ENCODE assay signal across 35 cellular contexts in genomic region chr5:112933105-112933504, GRCh38.
"Had no signal": no experiment of that assay in that cellular context is flagged by ENCODE, and none has a peak within 500 bp of the region (broad histone marks: within the 10 kb centered on the region; RNA-seq: fewer than 3 reads in every experiment).

No MANE protein-coding gene starts in this region.

- H3K9me3 ChIP-seq: adrenal gland, body of pancreas, breast epithelium had no signal

- FAIRE-seq: astrocyte, TTC549 had no signal

- H3K36me3 ChIP-seq: adrenal gland, brain microvascular endothelial cell, breast epithelium had no signal

- H3K4me3 Mint-ChIP-seq: activated B cell treated with CpG ODN at 0.5 μM for 24 hours; activated CD4-positive, alpha-beta memory T cell treated with anti-CD3 and anti-CD28 coated beads for 36 hours; activated CD4-positive, alpha-beta T cell treated with anti-CD3 and anti-CD28 coated beads, Interleukin-2, amount 10 ng/mL, durations not matched to agents 24 days and 14 days; activated CD8-positive, alpha-beta T cell treated with anti-CD3 and anti-CD28 coated beads for 36 hours; activated naive CD4-positive, alpha-beta T cell treated with anti-CD3 and anti-CD28 coated beads for 36 hours; activated naive CD8-positive, alpha-beta T cell treated with anti-CD3 and anti-CD28 coated beads for 36 hours; activated T-cell treated with anti-CD3 and anti-CD28 coated beads, Interleukin-2, amount 50 U/mL, for 4 hours; activated T-cell treated with anti-CD3 and anti-CD28 coated beads, Interleukin-2, amount 50 U/mL, for 72 hours; activated T-helper 1 cell treated with anti-CD3 and anti-CD28 coated beads, Interleukin-12 subunit alpha, Interleukin-12 subunit beta, Interleukin-2, Interleukin-4 antibody, amounts not matched to agents 30 ng/mL and 10 ng/mL and 1 ng/mL, durations not matched to agents 14 hours and 24 hours and 36 hours; activated T-helper 17 cell treated with anti-CD3 and anti-CD28 coated beads, Interleukin-2, amount 50 U/mL, for 72 hours; T-helper 1 cell treated with Interleukin-12 subunit alpha and Interleukin-12 subunit beta and Interleukin-4 antibody, amounts not matched to agents 30 μg/mL and 1 μg/mL, for 36 hours; T-helper 2 cell treated with Interferon-gamma antibody and Interleukin-4, amounts not matched to agents 5 μg/mL and 100 μg/mL, for 36 hours had no signal

- ATAC-seq: activated CD8-positive, alpha-beta T cell treated with anti-CD3 and anti-CD28 coated beads for 36 hours; activated naive CD4-positive, alpha-beta T cell treated with anti-CD3 and anti-CD28 coated beads, Interleukin-2, amount 50 U/mL, for 72 hours; activated T-cell treated with anti-CD3 and anti-CD28 coated beads, Interleukin-2, amount 50 U/mL, for 4 hours; activated T-cell treated with anti-CD3 and anti-CD28 coated beads, Interleukin-2, amount 50 U/mL, for 72 hours; activated T-helper 17 cell treated with anti-CD3 and anti-CD28 coated beads, Interleukin-2, amount 50 U/mL, for 72 hours; body of pancreas had no signal

- H3K27me3 ChIP-seq: adrenal gland, body of pancreas, brain microvascular endothelial cell, breast epithelium had no signal

- DNase-seq: activated B cell treated with CpG ODN at 0.5 μM for 24 hours; activated CD4-positive, alpha-beta memory T cell treated with anti-CD3 and anti-CD28 coated beads for 36 hours; activated CD4-positive, alpha-beta T cell treated with anti-CD3 and anti-CD28 coated beads for 4 hours; activated CD4-positive, alpha-beta T cell treated with anti-CD3 and anti-CD28 coated beads, Interleukin-2, amount 10 ng/mL, durations not matched to agents 24 days and 14 days; activated CD4-positive, alpha-beta T cell treated with anti-CD3 and anti-CD28 coated beads, Interleukin-2, amount 50 U/mL, for 1 hour; activated CD4-positive, alpha-beta T cell treated with anti-CD3 and anti-CD28 coated beads, Interleukin-2, amount 50 U/mL, for 4 hours; activated CD4-positive, CD25-positive, alpha-beta regulatory T cell treated with anti-CD3 and anti-CD28 coated beads, Interleukin-2, amount 50 U/mL, for 72 hours; activated CD8-positive, alpha-beta memory T cell treated with anti-CD3 and anti-CD28 coated beads, Interleukin-2, amount 50 U/mL, for 4 hours; activated CD8-positive, alpha-beta T cell treated with anti-CD3 and anti-CD28 coated beads for 36 hours; activated effector memory CD4-positive, alpha-beta T cell treated with anti-CD3 and anti-CD28 coated beads, Interleukin-2, amount 50 U/mL, for 16 hours; activated gamma-delta T cell treated with Interleukin-2 at 50 U/mL for 16 hours; activated naive CD4-positive, alpha-beta T cell; activated naive CD4-positive, alpha-beta T cell treated with anti-CD3 and anti-CD28 coated beads for 36 hours; activated naive CD4-positive, alpha-beta T cell treated with anti-CD3 and anti-CD28 coated beads, Interleukin-2, amount 50 U/mL, for 16 hours; activated naive CD8-positive, alpha-beta T cell treated with anti-CD3 and anti-CD28 coated beads for 36 hours; activated T-cell treated with anti-CD3 and anti-CD28 coated beads for 4 hours; activated T-cell treated with anti-CD3 and anti-CD28 coated beads, Interleukin-2, amount 50 U/mL, for 1 hour; activated T-cell treated with anti-CD3 and anti-CD28 coated beads, Interleukin-2, amount 50 U/mL, for 4 hours; activated T-cell treated with anti-CD3 and anti-CD28 coated beads, Interleukin-2, amount 50 U/mL, for 72 hours; adrenal gland; aorta; body of pancreas; brain microvascular endothelial cell; central memory CD4-positive, alpha-beta T cell; T-helper 2 cell; T-helper 9 cell had no signal

- H3K4me1 ChIP-seq: body of pancreas, breast epithelium had no signal

- H3K27ac ChIP-seq: adrenal gland, body of pancreas, brain microvascular endothelial cell, VCaP had no signal

- H3K27me3 Mint-ChIP-seq: activated B cell treated with CpG ODN at 0.5 μM for 24 hours; activated CD4-positive, alpha-beta memory T cell treated with anti-CD3 and anti-CD28 coated beads for 36 hours; activated CD4-positive, alpha-beta T cell treated with anti-CD3 and anti-CD28 coated beads, Interleukin-2, amount 10 ng/mL, durations not matched to agents 24 days and 14 days; activated CD8-positive, alpha-beta T cell treated with anti-CD3 and anti-CD28 coated beads for 36 hours; activated naive CD8-positive, alpha-beta T cell treated with anti-CD3 and anti-CD28 coated beads for 36 hours; activated T-helper 17 cell treated with anti-CD3 and anti-CD28 coated beads, Interleukin-2, amount 50 U/mL, for 72 hours had no signal

- H3K36me3 Mint-ChIP-seq: activated CD4-positive, alpha-beta memory T cell treated with anti-CD3 and anti-CD28 coated beads for 36 hours; activated naive CD8-positive, alpha-beta T cell treated with anti-CD3 and anti-CD28 coated beads for 36 hours had no signal

- H3K9me3 Mint-ChIP-seq: activated B cell treated with CpG ODN at 0.5 μM for 24 hours; activated CD4-positive, alpha-beta T cell treated with anti-CD3 and anti-CD28 coated beads, Interleukin-2, amount 10 ng/mL, durations not matched to agents 24 days and 14 days; activated T-cell treated with anti-CD3 and anti-CD28 coated beads, Interleukin-2, amount 50 U/mL, for 4 hours; activated T-helper 17 cell treated with anti-CD3 and anti-CD28 coated beads, Interleukin-2, amount 50 U/mL, for 72 hours had no signal

- H3K27ac Mint-ChIP-seq: activated B cell treated with CpG ODN at 0.5 μM for 24 hours; activated CD4-positive, alpha-beta memory T cell treated with anti-CD3 and anti-CD28 coated beads for 36 hours; activated CD4-positive, alpha-beta T cell treated with anti-CD3 and anti-CD28 coated beads, Interleukin-2, amount 10 ng/mL, durations not matched to agents 24 days and 14 days; activated CD8-positive, alpha-beta T cell treated with anti-CD3 and anti-CD28 coated beads for 36 hours; activated naive CD4-positive, alpha-beta T cell treated with anti-CD3 and anti-CD28 coated beads for 36 hours; activated naive CD4-positive, alpha-beta T cell treated with anti-CD3 and anti-CD28 coated beads, Interleukin-2, amount 50 U/mL, for 72 hours; activated naive CD8-positive, alpha-beta T cell treated with anti-CD3 and anti-CD28 coated beads for 36 hours; activated T-cell treated with anti-CD3 and anti-CD28 coated beads, Interleukin-2, amount 50 U/mL, for 72 hours; activated T-helper 1 cell treated with anti-CD3 and anti-CD28 coated beads, Interleukin-12 subunit alpha, Interleukin-12 subunit beta, Interleukin-2, Interleukin-4 antibody, amounts not matched to agents 30 ng/mL and 10 ng/mL and 1 ng/mL, durations not matched to agents 14 hours and 24 hours and 36 hours; activated T-helper 17 cell treated with anti-CD3 and anti-CD28 coated beads, Interleukin-2, amount 50 U/mL, for 72 hours; T-helper 1 cell treated with Interleukin-12 subunit alpha and Interleukin-12 subunit beta and Interleukin-4 antibody, amounts not matched to agents 30 μg/mL and 1 μg/mL, for 36 hours; T-helper 2 cell treated with Interferon-gamma antibody and Interleukin-4, amounts not matched to agents 5 μg/mL and 100 μg/mL, for 36 hours had no signal

- H3K4me3 ChIP-seq: adrenal gland, body of pancreas, breast epithelium had no signal
